14 cellular contexts compared by ENCODE assay signal in the genomic region with DNA sequence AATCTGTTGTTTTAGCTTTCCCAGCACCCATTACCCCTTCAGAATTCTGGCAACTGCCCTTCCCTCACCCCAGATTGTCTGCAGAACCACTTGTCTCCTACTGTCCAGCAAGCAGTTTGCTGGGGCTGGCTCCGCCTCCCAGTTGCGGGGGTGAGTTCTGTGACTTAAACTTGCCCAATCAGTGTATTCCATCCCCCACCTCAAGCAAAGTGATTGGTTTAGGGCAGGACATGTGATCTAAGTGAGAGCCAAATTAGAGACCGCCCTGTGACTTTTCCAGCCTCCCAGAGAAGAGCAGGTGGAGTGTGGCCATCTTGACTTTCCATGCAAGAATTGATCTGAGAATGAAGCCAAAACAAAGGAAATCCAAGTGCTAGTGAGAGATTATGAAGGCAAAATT. TPM values are rescaled to one million over a fixed set of nuclear protein-coding genes. Genes with fewer than 3 reads are reported as not detected.
DNase-seq lines count a peak whose midpoint lies in the region; ATAC-seq and TF ChIP-seq lines count a peak whose summit lies in the region.
"Had no signal": no experiment of that assay in that cellular context is flagged by ENCODE, and none has a peak within 500 bp of the region (broad histone marks: within the 10 kb centered on the region; RNA-seq: fewer than 3 reads in every experiment).

No MANE protein-coding gene starts in this region.

- H3K79me2 ChIP-seq in HCT116 (ENCODE audit: insufficient read depth, low read length), result no peaks in the 10 kb centered on the region

- H3K4me3 Mint-ChIP-seq in activated T-cell treated with anti-CD3 and anti-CD28 coated beads, Interleukin-2, amount 50 U/mL, for 24 hours, result no peak overlapping the region

- TF ChIP-seq RAD21 in HCT116 (IDR thresholded peaks at IDR 0.05; ENCODE audit: low read depth), result no peak

- H3K9me3 Mint-ChIP-seq in activated T-cell treated with anti-CD3 and anti-CD28 coated beads, Interleukin-2, amount 50 U/mL, for 24 hours, result no peaks in the 10 kb centered on the region

- TF ChIP-seq POLR2A in HCT116 (IDR thresholded peaks at IDR 0.05; ENCODE audit: borderline replicate concordance, extremely low read depth, insufficient read depth, insufficient read length), result no peak

- H3K36me3 ChIP-seq in BE2C, result no peaks in the 10 kb centered on the region
- H3K36me3 ChIP-seq in HCT116 (ENCODE audit: control insufficient read depth in 1 of 2, insufficient read depth in 2 of 2, low read length in 2 of 2), result no peaks in the 10 kb centered on the region
- H3K36me3 ChIP-seq: adrenal gland, neutrophil, tibial artery had no signal

- H4K20me1 ChIP-seq in HCT116 (ENCODE audit: insufficient read depth), result no peaks in the 10 kb centered on the region

- no peak overlapping the region for H2AFZ ChIP-seq in HCT116 (ENCODE audit: low read depth, low read length, poor library complexity, severe bottlenecking)

- no peak overlapping the region for H3K4me2 ChIP-seq in HCT116 (ENCODE audit: low read length)

- RAD21 ChIA-PET in HCT116 (lab: Charles Lee; ENCODE audit: low non-redundant PET in 1 of 2, low total read pairs in 2 of 2, uncharacterized antibody in 2 of 2, unreplicated experiment in 2 of 2), result no interaction called here

- peak; percentile 92 for ATAC-seq in HCT116
- no peak for ATAC-seq in GM18519 (IDR thresholded peaks at IDR 0.05; ENCODE audit: low FRiP score, unreplicated experiment)

- CTCF ChIA-PET in HCT116 (lab: Charles Lee), result interaction anchor here (0.6 kb wide), 1 partner anchor 62 kb away, joined by 3 read pairs; no protein-coding TSS in a partner anchor

- H3K27me3 ChIP-seq in BE2C (no peaks in the 10 kb centered on the region), HCT116 (ENCODE audit: insufficient read depth, low read length) (no peaks in the 10 kb centered on the region)

- peak; percentile 76 for DNase-seq in BE2C
- peak; percentile 67 for DNase-seq in HCT116 (ENCODE audit: low read depth, low spot score)
- DNase-seq in NCI-H82 (lab: John Stamatoyannopoulos, UW), result peak; percentile 71
- peak; percentile 1 for DNase-seq in fibroblast of peridontal ligament (ENCODE audit: extremely low read depth)
- no peak for DNase-seq in cardiac septum (ENCODE audit: low spot score)
- no peak for DNase-seq in activated T-cell treated with anti-CD3 and anti-CD28 coated beads, Interleukin-2, amount 50 U/mL, for 24 hours
- no peak for DNase-seq in NCI-H2081 treated with DMSO at 0.1 percent for 48 hours (lab: John Stamatoyannopoulos, UW)
- DNase-seq: activated CD4-positive, alpha-beta T cell treated with anti-CD3 and anti-CD28 coated beads for 48 hours; EL; stimulated activated CD4-positive, alpha-beta T cell treated with anti-CD3 and anti-CD28 coated beads, Interleukin-4, amount 100 ng/mL, for 1 hour had no signal

- H3K9me2 ChIP-seq in HCT116 (ENCODE audit: insufficient read depth), result no peaks in the 10 kb centered on the region

- peaks cover 12% of the 10 kb centered on the region for H3K27me3 Mint-ChIP-seq in activated T-cell treated with anti-CD3 and anti-CD28 coated beads, Interleukin-2, amount 50 U/mL, for 24 hours

- peaks cover 5% of the 10 kb centered on the region for H3K4me1 Mint-ChIP-seq in activated T-cell treated with anti-CD3 and anti-CD28 coated beads, Interleukin-2, amount 50 U/mL, for 24 hours (ENCODE audit: low read depth)

- no peak overlapping the region for H3K27ac ChIP-seq in HCT116 (ENCODE audit: low read depth, low read length)
- H3K27ac ChIP-seq: adrenal gland, neutrophil, tibial artery had no signal

- H3K4me1 ChIP-seq in BE2C (no peaks in the 10 kb centered on the region), HCT116 (ENCODE audit: control insufficient read depth in 1 of 2, insufficient read depth in 2 of 2, low read length in 2 of 2) (peaks cover 0 to 4% of the 10 kb centered on the region in 2 experiments; a peak in 2 of 4 replicates)
- H3K4me1 ChIP-seq: adrenal gland, tibial artery had no signal

- intact Hi-C loops in HCT116 (cut with micrococcal nuclease) (no loop called here), cardiac septum (cut with DNase I) (no loop called here)

- H3K9me3 ChIP-seq in BE2C (no peaks in the 10 kb centered on the region), HCT116 (ENCODE audit: control insufficient read depth in 1 of 2, insufficient read depth in 1 of 2, low read depth in 1 of 2, low read length in 2 of 2) (no peaks in the 10 kb centered on the region)
- H3K9me3 ChIP-seq: adrenal gland, neutrophil, tibial artery had no signal

- H3K4me3 ChIP-seq in BE2C (ENCODE audit: low read depth, low read length) (no peak overlapping the region), HCT116 (replicated peaks in 1 of 2; ENCODE audit: low read depth in 1 of 2, low read length in 2 of 2) (no peak overlapping the region)
- H3K4me3 ChIP-seq: adrenal gland, tibial artery had no signal

- H3K36me3 Mint-ChIP-seq in activated T-cell treated with anti-CD3 and anti-CD28 coated beads, Interleukin-2, amount 50 U/mL, for 24 hours (ENCODE audit: low read depth), result no peaks in the 10 kb centered on the region

- POLR2A ChIA-PET in HCT116 (lab: Charles Lee), result interaction anchor here (0.7 kb wide), 1 partner anchor 9 kb away, joined by 3 read pairs; no protein-coding TSS in a partner anchor

- no TSS peak for BruUV-seq in HCT116 (replicated peaks; lab: Mats Ljungman, UMichigan)

- no peak overlapping the region for H3K27ac Mint-ChIP-seq in activated T-cell treated with anti-CD3 and anti-CD28 coated beads, Interleukin-2, amount 50 U/mL, for 24 hours

- H3K9ac ChIP-seq in HCT116 (ENCODE audit: low read length), result no peak overlapping the region

- TF ChIP-seq CTCF in BE2C (IDR thresholded peaks at IDR 0.05; ENCODE audit: low read depth, low read length) (no peak), HCT116 (IDR thresholded peaks at IDR 0.05 in 2 of 3, conservative IDR thresholded peaks at IDR 0.05 in 1 of 3; ENCODE audit: borderline replicate concordance in 1 of 3, insufficient read depth in 1 of 3, low read depth in 2 of 3, low read length in 2 of 3) (no peak)

TF ChIP-seq in HCT116, 20 proteins besides CTCF, POLR2A, EP300 and RAD21:
- no peak for TF ChIP-seq POLR2AphosphoS5 (IDR thresholded peaks at IDR 0.05; ENCODE audit: low read depth, low read length)
- no peak for TF ChIP-seq CBX3 (IDR thresholded peaks at IDR 0.05; ENCODE audit: low read depth)
- TF ChIP-seq EZH2phosphoT487 (IDR thresholded peaks at IDR 0.05; ENCODE audit: borderline replicate concordance), result no peak
- no peak for TF ChIP-seq EZH2 (IDR thresholded peaks at IDR 0.05)
- TF ChIP-seq SIN3A (IDR thresholded peaks at IDR 0.05; ENCODE audit: low read depth), result no peak
- no peak for TF ChIP-seq MAX (IDR thresholded peaks at IDR 0.05)
- TF ChIP-seq REST (IDR thresholded peaks at IDR 0.05; ENCODE audit: low read depth), result no peak
- no peak for TF ChIP-seq TCF7L2 (IDR thresholded peaks at IDR 0.05; ENCODE audit: borderline replicate concordance, extremely low read depth, insufficient read depth, insufficient read length)
- TF ChIP-seq CEBPB (IDR thresholded peaks at IDR 0.05; ENCODE audit: low read depth), result no peak

RNA-seq across cellular contexts. Expression of gene SRCIN1, which starts 22.7 kb away (rescaled TPM):
- polyA plus RNA-seq in BE2C (2012; ENCODE audit: insufficient read depth, insufficient read length, low read depth), result 58.7 TPM
- total RNA-seq in HCT116 (2021; ENCODE audit: unreplicated experiment) (10.5 TPM), cardiac septum (6.2 TPM)
- polyA plus RNA-seq in HCT116 (2012), result 5.3 and 6.6 TPM in 2 replicates

RNA-seq across cellular contexts. Expression of gene EPOP, which starts 46.3 kb away (rescaled TPM):
- polyA plus RNA-seq in BE2C (2012; ENCODE audit: insufficient read depth, insufficient read length, low read depth), result 6.0 TPM
- 37.9 TPM for total RNA-seq in HCT116 (2021; ENCODE audit: unreplicated experiment)
- 15.2 and 19.0 TPM in 2 replicates for polyA plus RNA-seq in HCT116 (2012)
- 2.3 TPM for total RNA-seq in cardiac septum

Comparison
In these comparisons a context has a peak if more than half of its experiments do, and no peak if none do; other contexts are left out.
1. DNase-seq: peak in BE2C (single experiment), HCT116 (single experiment), NCI-H82 (single experiment) and fibroblast of peridontal ligament (single experiment); none in cardiac septum (single experiment), activated T-cell treated with anti-CD3 and anti-CD28 coated beads, Interleukin-2, amount 50 U/mL, for 24 hours (single experiment) and NCI-H2081 treated with DMSO at 0.1 percent for 48 hours (single experiment).
2. RNA of gene EPOP, which starts 46.3 kb away (total RNA-seq): 37.9 TPM in HCT116 (single experiment); 2.3 TPM in cardiac septum (single experiment); every median in the first group is over 10 times any median in the second.